In genomic region chr3:50454671-50455070, GRCh38 we compare ENCODE assay signal across 17 cellular contexts. TPM values are rescaled to one million over a fixed set of nuclear protein-coding genes. Genes with fewer than 3 reads are reported as not detected.
"Had no signal": no experiment of that assay in that cellular context is flagged by ENCODE, and none has a peak within 500 bp of the region (broad histone marks: within the 10 kb centered on the region; RNA-seq: fewer than 3 reads in every experiment).

No MANE protein-coding gene starts in this region.

- H3K9me3 Mint-ChIP-seq: nephron progenitor cell; stimulated activated effector memory CD8-positive, alpha-beta T cell treated with anti-CD3 and anti-CD28 coated beads, Interleukin-12 subunit alpha, Interleukin-12 subunit beta, amount 100 ng/mL, for 72 hours had no signal

- H3K36me3 ChIP-seq: breast epithelium, gastrocnemius medialis, ovary had no signal

- H3K4me3 ChIP-seq: breast epithelium, gastrocnemius medialis, ovary had no signal

- H3K9me3 ChIP-seq: breast epithelium, gastrocnemius medialis, ovary had no signal

- H3K4me3 Mint-ChIP-seq: nephron progenitor cell; stimulated activated effector memory CD8-positive, alpha-beta T cell treated with anti-CD3 and anti-CD28 coated beads, Interleukin-12 subunit alpha, Interleukin-12 subunit beta, amount 100 ng/mL, for 72 hours had no signal

- ATAC-seq: gastrocnemius medialis; stimulated activated effector memory CD8-positive, alpha-beta T cell treated with anti-CD3 and anti-CD28 coated beads, Interleukin-12 subunit alpha, Interleukin-12 subunit beta, amount 100 ng/mL, for 72 hours had no signal

- H3K4me1 ChIP-seq: breast epithelium, gastrocnemius medialis had no signal

- H3K27me3 ChIP-seq: breast epithelium, gastrocnemius medialis, ovary had no signal

- H3K27ac ChIP-seq: breast epithelium, gastrocnemius medialis, ovary had no signal

- DNase-seq: activated CD4-positive, alpha-beta T cell treated with anti-CD3 and anti-CD28 coated beads for 1 hour; activated CD4-positive, alpha-beta T cell treated with anti-CD3 and anti-CD28 coated beads, Interleukin-2, amount 50 U/mL, for 4 hours; activated naive CD4-positive, alpha-beta T cell treated with Interleukin-2 at 50 U/mL for 16 hours; activated T-cell treated with anti-CD3 and anti-CD28 coated beads for 4 hours; aorta; dermis blood vessel endothelial cell; gastrocnemius medialis; kidney glomerular epithelial cell; nephron progenitor cell; ovary; stimulated activated CD4-positive, alpha-beta T cell treated with anti-CD3 and anti-CD28 coated beads, Interleukin-2, amount 100 ng/mL, for 24 hours; T-helper 1 cell; T1000 had no signal

- H3K27ac Mint-ChIP-seq: nephron progenitor cell; stimulated activated effector memory CD8-positive, alpha-beta T cell treated with anti-CD3 and anti-CD28 coated beads, Interleukin-12 subunit alpha, Interleukin-12 subunit beta, amount 100 ng/mL, for 72 hours had no signal

RNA-seq across cellular contexts. Expression of gene CACNA2D2, which starts 48.8 kb away (rescaled TPM):
- total RNA-seq: dermis blood vessel endothelial cell, epithelial cell of proximal tubule, pulmonary artery endothelial cell had no signal
